In the genomic region with DNA sequence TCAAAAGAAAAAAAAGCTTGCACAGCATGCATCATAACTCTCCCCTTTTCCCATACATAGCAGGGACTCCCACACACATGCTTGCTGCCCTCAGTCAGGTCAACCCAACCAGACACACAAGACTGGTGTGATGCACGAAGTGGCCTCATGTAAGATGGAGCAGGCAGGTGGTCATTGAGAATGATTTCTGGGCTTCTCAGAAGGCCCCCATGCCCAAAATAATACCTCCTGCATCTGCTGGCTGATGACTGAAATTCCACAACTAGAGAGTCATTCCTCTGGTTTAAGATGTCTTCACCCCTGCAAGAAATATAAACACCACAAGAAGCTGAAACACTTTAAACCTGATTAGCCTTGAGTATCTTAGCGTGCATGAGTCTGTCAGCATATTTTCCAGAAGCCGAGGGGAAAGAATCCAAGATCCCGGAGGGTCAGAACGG, we compare ENCODE assay signal across 1 cellular context.
TF ChIP-seq lines count a peak whose summit lies in the region.

No MANE protein-coding gene starts in this region.

TF ChIP-seq in HEK293, 187 proteins besides CTCF, POLR2A, EP300 and RAD21 (continued from another document):
- no peak for TF ChIP-seq PRDM10 (tag by site-specific recombination; IDR thresholded peaks at IDR 0.05)
